In the genomic region with DNA sequence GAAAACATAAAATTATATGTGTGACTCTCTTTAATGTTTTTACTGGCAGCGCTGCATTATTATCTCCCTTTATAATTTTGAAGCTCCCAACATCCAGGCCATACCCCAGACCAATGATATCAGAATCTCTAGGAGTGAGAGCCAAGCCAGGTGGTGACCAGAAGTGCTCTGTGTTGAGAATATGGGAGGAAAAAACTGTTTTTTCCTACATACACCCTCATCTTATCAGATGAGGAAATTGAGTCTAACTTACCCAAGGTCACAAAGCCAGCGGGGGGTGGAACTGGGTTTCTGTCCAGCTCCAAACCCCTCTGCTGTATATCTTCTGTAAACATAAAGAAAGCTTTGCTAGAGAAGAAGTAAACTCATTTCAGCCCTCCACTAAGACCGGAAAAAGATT, we compare ENCODE assay signal across 29 cellular contexts. TPM values are rescaled to one million over a fixed set of nuclear protein-coding genes. Genes with fewer than 3 reads are reported as not detected.
"Had no signal": no experiment of that assay in that cellular context is flagged by ENCODE, and none has a peak within 500 bp of the region (broad histone marks: within the 10 kb centered on the region; RNA-seq: fewer than 3 reads in every experiment).

No MANE protein-coding gene starts in this region.

- DNase-seq: effector CD8-positive, alpha-beta T cell; endodermal cell; glutamatergic neuron; heart right ventricle; hippocampal formation; left cardiac atrium; left lung; mesenchymal stem cell; naive B cell; stimulated activated CD4-positive, alpha-beta T cell treated with anti-CD3 and anti-CD28 coated beads, Interleukin-2, amount 100 ng/mL, for 24 hours; stimulated activated CD4-positive, alpha-beta T cell treated with anti-CD3 and anti-CD28 coated beads, Interleukin-4, amount 100 ng/mL, for 24 hours; stimulated activated naive CD4-positive, alpha-beta T cell treated with Interleukin-2 at 50 U/mL for 16 hours; stomach; tibial artery had no signal

- H3K4me1 ChIP-seq: foreskin keratinocyte, parathyroid adenoma, tibial artery had no signal

- H3K9me3 Mint-ChIP-seq: endodermal cell; mesothelial cell of epicardium; naive B cell; natural killer cell treated with Interleukin-12 subunit alpha and Interleukin-12 subunit beta and Interleukin-15 and Interleukin-18, amount 100 ng/mL, for 72 hours; neural crest cell; stimulated activated effector memory CD8-positive, alpha-beta T cell treated with anti-CD3 and anti-CD28 coated beads, Interleukin-12 subunit alpha, Interleukin-12 subunit beta, amount 100 ng/mL, for 72 hours; type B pancreatic cell had no signal

- H3K27ac ChIP-seq: epithelial cell of prostate, foreskin keratinocyte, heart right ventricle, left lung, neutrophil, parathyroid adenoma, stomach, tibial artery had no signal

- H3K36me3 ChIP-seq: left lung, neutrophil, stomach, tibial artery had no signal

- H3K9me3 ChIP-seq: heart right ventricle, left lung, mucosa of descending colon, neutrophil, stomach, tibial artery had no signal

- H3K27me3 ChIP-seq: heart right ventricle, left lung, stomach, tibial artery had no signal

- H3K79me2 ChIP-seq: parathyroid adenoma had no signal

- H3K4me3 ChIP-seq: heart right ventricle, left lung, mucosa of descending colon, stomach, tibial artery had no signal

- H3K27ac Mint-ChIP-seq: endodermal cell; natural killer cell treated with Interleukin-12 subunit alpha and Interleukin-12 subunit beta and Interleukin-15 and Interleukin-18, amount 100 ng/mL, for 72 hours; progenitor cell of endocrine pancreas; stimulated activated effector memory CD8-positive, alpha-beta T cell treated with anti-CD3 and anti-CD28 coated beads, Interleukin-12 subunit alpha, Interleukin-12 subunit beta, amount 100 ng/mL, for 72 hours; type B pancreatic cell had no signal

- H3K36me3 Mint-ChIP-seq: mesothelial cell of epicardium; natural killer cell treated with Interleukin-12 subunit alpha and Interleukin-12 subunit beta and Interleukin-15 and Interleukin-18, amount 100 ng/mL, for 72 hours; stimulated activated effector memory CD8-positive, alpha-beta T cell treated with anti-CD3 and anti-CD28 coated beads, Interleukin-12 subunit alpha, Interleukin-12 subunit beta, amount 100 ng/mL, for 72 hours; type B pancreatic cell had no signal

- ATAC-seq: esophagus mucosa; foreskin keratinocyte; heart right ventricle; mucosa of descending colon; natural killer cell treated with Interleukin-12 subunit alpha and Interleukin-12 subunit beta and Interleukin-15 and Interleukin-18, amount 100 ng/mL, for 72 hours; sciatic nerve; stimulated activated effector memory CD8-positive, alpha-beta T cell treated with anti-CD3 and anti-CD28 coated beads, Interleukin-12 subunit alpha, Interleukin-12 subunit beta, amount 100 ng/mL, for 72 hours had no signal

- H3K9ac ChIP-seq: parathyroid adenoma had no signal

- H3K4me3 Mint-ChIP-seq: endodermal cell; mesothelial cell of epicardium; natural killer cell treated with Interleukin-12 subunit alpha and Interleukin-12 subunit beta and Interleukin-15 and Interleukin-18, amount 100 ng/mL, for 72 hours; neural crest cell; stimulated activated effector memory CD8-positive, alpha-beta T cell treated with anti-CD3 and anti-CD28 coated beads, Interleukin-12 subunit alpha, Interleukin-12 subunit beta, amount 100 ng/mL, for 72 hours; type B pancreatic cell had no signal

- H3K4me1 Mint-ChIP-seq: endodermal cell had no signal

- H3K27me3 Mint-ChIP-seq: naive B cell had no signal

- H2AFZ ChIP-seq: parathyroid adenoma had no signal

RNA-seq across cellular contexts. Expression of a gene that starts 42.5 kb away (rescaled TPM):
- total RNA-seq: endodermal cell, foreskin keratinocyte, kidney epithelial cell, lung microvascular endothelial cell, mesothelial cell of epicardium, neural crest cell, progenitor cell of endocrine pancreas had no signal
- polyA plus RNA-seq: foreskin keratinocyte had no signal
